ENCODE assay signal across 21 cellular contexts in the genomic region with DNA sequence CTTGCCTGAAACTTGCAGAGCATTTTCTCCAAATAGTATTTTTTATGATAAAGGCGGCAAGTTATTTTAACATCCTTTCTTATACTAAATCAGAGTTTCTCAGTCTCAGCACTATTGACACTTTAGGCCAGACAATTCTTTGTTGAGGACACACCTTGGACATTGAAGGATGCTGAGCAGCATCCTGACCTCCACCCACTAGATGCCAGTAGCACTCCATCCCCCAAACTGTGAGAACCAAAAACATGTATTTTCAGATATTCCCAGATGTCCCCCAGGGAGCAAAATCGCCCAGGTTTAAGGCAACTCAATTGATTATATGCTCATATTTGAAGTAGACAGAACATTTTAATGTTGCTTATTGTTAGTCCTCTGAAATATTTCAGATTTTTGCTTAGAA.
DNase-seq lines count a peak whose midpoint lies in the region; ATAC-seq and TF ChIP-seq lines count a peak whose summit lies in the region.
"Had no signal": no experiment of that assay in that cellular context is flagged by ENCODE, and none has a peak within 500 bp of the region (broad histone marks: within the 10 kb centered on the region; RNA-seq: fewer than 3 reads in every experiment).

No MANE protein-coding gene starts in this region.

- H3K9me3 Mint-ChIP-seq in neural crest cell, result no peaks in the 10 kb centered on the region

- CTCF ChIA-PET in RWPE1 (lab: Yijun Ruan, JAX), result no interaction called here

- ATAC-seq in Right ventricle myocardium superior (ENCODE audit: poor library complexity), result no peak
- ATAC-seq: T-cell had no signal

- peak overlapping the region; percentile 50 for H3K27ac Mint-ChIP-seq in neural crest cell (ENCODE audit: unreplicated experiment)
- H3K27ac Mint-ChIP-seq: B cell, IgD-negative memory B cell, T-cell had no signal

- no peaks in the 10 kb centered on the region for H3K4me1 Mint-ChIP-seq in neural crest cell
- H3K4me1 Mint-ChIP-seq: B cell, IgD-negative memory B cell, T-cell had no signal

- POLR2A ChIA-PET in RWPE1 (lab: Yijun Ruan, JAX; ENCODE audit: low non-redundant PET), result no interaction called here

- intact Hi-C loops in Right ventricle myocardium superior (cut with DNase I), result no loop called here

- H3K4me3 Mint-ChIP-seq in neural crest cell, result no peak overlapping the region
- H3K4me3 Mint-ChIP-seq: B cell, IgD-negative memory B cell, T-cell had no signal

- H3K27ac ChIP-seq in C4-2B (no peak overlapping the region), VCaP (no peak overlapping the region), RWPE1 (no peak overlapping the region)
- H3K27ac ChIP-seq: GM23248, KMS-11, SJCRH30 had no signal

- peaks cover 2% of the 10 kb centered on the region for H3K27me3 Mint-ChIP-seq in neural crest cell (ENCODE audit: low read depth)
- H3K27me3 Mint-ChIP-seq: B cell, IgD-negative memory B cell had no signal

- no peaks in the 10 kb centered on the region for H3K36me3 Mint-ChIP-seq in neural crest cell (ENCODE audit: low read depth)
- H3K36me3 Mint-ChIP-seq: IgD-negative memory B cell, T-cell had no signal

- DNase-seq in GM12865 (ENCODE audit: low read depth) (no peak), neural crest cell (ENCODE audit: low read depth, low spot score) (no peak), RWPE1 (ENCODE audit: low spot score) (no peak), NCI-H526 (lab: John Stamatoyannopoulos, UW) (no peak), Right ventricle myocardium superior (no peak)
- DNase-seq: GDM1, GM23248, HCEC 1CT, NCI-H1048, NCI-H1417, NCI-H1694, NCI-H2029 treated with DMSO at 0.1 percent for 48 hours, NCI-H2227 treated with DMSO at 0.1 percent for 48 hours, NCI-H69, SJCRH30, T-cell had no signal

- TF ChIP-seq CTCF in C4-2B (conservative IDR thresholded peaks at IDR 0.05) (peak; percentile 25), GM12865 (IDR thresholded peaks at IDR 0.05; ENCODE audit: insufficient read depth, low read depth, low read length, missing control alignments) (peak; percentile 4), VCaP (conservative IDR thresholded peaks at IDR 0.05) (0 out of 2 replicates have a peak, but pooled peaks have one; percentile 9), neural crest cell (conservative IDR thresholded peaks at IDR 0.05) (no peak), RWPE1 (conservative IDR thresholded peaks at IDR 0.05; ENCODE audit: low read depth) (no peak)

- H3K4me3 ChIP-seq in GM12865 (ENCODE audit: low read depth, low read length), result no peak overlapping the region
- H3K4me3 ChIP-seq: GM23248, SJCRH30 had no signal

Comparison
In these comparisons a context has a peak if more than half of its experiments do, and no peak if none do; other contexts are left out.
1. CTCF ChIP-seq: peak in C4-2B (single experiment), GM12865 (single experiment) and VCaP (single experiment); none in neural crest cell (single experiment) and RWPE1 (single experiment).